ENCODE assay signal across 20 cellular contexts in genomic region chr1:3241236-3241550, GRCh38.
DNase-seq lines count a peak whose midpoint lies in the region; ATAC-seq, FAIRE-seq and TF ChIP-seq lines count a peak whose summit lies in the region.
"Had no signal": no experiment of that assay in that cellular context is flagged by ENCODE, and none has a peak within 500 bp of the region (broad histone marks: within the 10 kb centered on the region; RNA-seq: fewer than 3 reads in every experiment).

No MANE protein-coding gene starts in this region.

- peak overlapping the region; percentile 43 for H3K27ac Mint-ChIP-seq in neural crest cell (ENCODE audit: unreplicated experiment)
- H3K27ac Mint-ChIP-seq: CD4-positive, CD25-positive, alpha-beta regulatory T cell had no signal

- no peak overlapping the region for H3K9ac ChIP-seq in H1 (replicated peaks in 1 of 4; ENCODE audit: extremely low read depth in 1 of 4, low read depth in 3 of 4, low read length in 3 of 4)
- no peak overlapping the region for H3K9ac ChIP-seq in kidney (ENCODE audit: low read length in 2 of 2)

- TF ChIP-seq RAD21 in H1 (IDR thresholded peaks at IDR 0.05 in 1 of 2, conservative IDR thresholded peaks at IDR 0.05 in 1 of 2; ENCODE audit: low read depth in 2 of 2, low read length in 2 of 2), result no peak

- peaks cover 8% of the 10 kb centered on the region for H3K4me1 Mint-ChIP-seq in neural crest cell
- H3K4me1 Mint-ChIP-seq: CD4-positive, CD25-positive, alpha-beta regulatory T cell had no signal

- H3K4me3 ChIP-seq in ascending aorta, result peak overlapping the region in 1 of 2 donors; percentile 39
- H3K4me3 ChIP-seq in H1 (ENCODE audit: extremely low read depth in 1 of 4, insufficient read depth in 2 of 4, low read depth in 3 of 4, low read length in 4 of 4), result no peak overlapping the region
- no peak overlapping the region for H3K4me3 ChIP-seq in thyroid gland (replicated peaks in 1 of 3)
- no peak overlapping the region for H3K4me3 ChIP-seq in kidney (ENCODE audit: low read length in 2 of 2)

- no peak overlapping the region for H4K5ac ChIP-seq in H1 (ENCODE audit: insufficient read length, low read depth, low read length)

- no peaks in the 10 kb centered on the region for H3K9me3 ChIP-seq in ascending aorta
- no peaks in the 10 kb centered on the region for H3K9me3 ChIP-seq in H1 (ENCODE audit: insufficient read depth in 2 of 2, low read depth in 1 of 2, low read length in 1 of 2)
- no peaks in the 10 kb centered on the region for H3K9me3 ChIP-seq in thyroid gland
- H3K9me3 ChIP-seq in kidney (ENCODE audit: control insufficient read depth in 1 of 2, low read length in 2 of 2), result peaks cover 0 to 5% of the 10 kb centered on the region in 2 donors
- H3K9me3 ChIP-seq: BE2C had no signal

- no peak overlapping the region for H2BK20ac ChIP-seq in H1 (ENCODE audit: low read length)

- H3K14ac ChIP-seq in H1 (ENCODE audit: insufficient read length), result no peak overlapping the region

- H4K91ac ChIP-seq in H1 (replicated peaks; ENCODE audit: insufficient read length, low read length), result peak overlapping the region; percentile 74

- intact Hi-C loops in ascending aorta (cut with DNase I) (loop anchor here (5.0 kb wide), 1 partner anchor 44 kb away; no protein-coding TSS in a partner anchor), thyroid gland (cut with DNase I) (loop anchor here (5.0 kb wide), 1 partner anchor 169 kb away; no protein-coding TSS in a partner anchor), kidney (cut with DNase I) (no loop called here)

- H2AK5ac ChIP-seq in H1 (ENCODE audit: low read depth, low read length), result no peak overlapping the region

- TF ChIP-seq CTCF in ascending aorta (IDR thresholded peaks at IDR 0.05), result no peak
- TF ChIP-seq CTCF in H1 (IDR thresholded peaks at IDR 0.05; ENCODE audit: control extremely low read depth in 1 of 3, insufficient read depth in 1 of 3, low read depth in 1 of 3, low read length in 3 of 3), result no peak
- no peak for TF ChIP-seq CTCF in neural crest cell (conservative IDR thresholded peaks at IDR 0.05)
- TF ChIP-seq CTCF in thyroid gland (IDR thresholded peaks at IDR 0.05), result no peak
- no peak for TF ChIP-seq CTCF in kidney (IDR thresholded peaks at IDR 0.05; ENCODE audit: borderline replicate concordance, extremely low read depth, insufficient read depth)

- ATAC-seq in GM18502 (IDR thresholded peaks at IDR 0.05; ENCODE audit: poor library complexity, unreplicated experiment), result no peak

- CTCF ChIA-PET in H1 (lab: Charles Lee; ENCODE audit: partially characterized antibody), result interaction anchor here (0.7 kb wide), 2 partner anchors 55 to 1012 kb away, joined by 3 read pairs; no protein-coding TSS in a partner anchor

- H3K27me3 ChIP-seq in ascending aorta (no peaks in the 10 kb centered on the region), H1 (replicated peaks in 1 of 4; ENCODE audit: control insufficient read depth in 3 of 4, extremely low read depth in 1 of 4, insufficient read depth in 3 of 4, low read length in 3 of 4) (0 out of 7 replicates have a peak, but pooled peaks cover 0 to 3% (median 0%) of the 10 kb centered on the region in 4 experiments), thyroid gland (no peaks in the 10 kb centered on the region)
- H3K27me3 ChIP-seq: BE2C had no signal

- peak overlapping the region; percentile 45; the same call in 1 of the 2 replicates for H4K8ac ChIP-seq in H1 (ENCODE audit: extremely low read depth, insufficient read depth, low read length)

- POLR2A ChIA-PET in H1 (lab: Charles Lee; ENCODE audit: partially characterized antibody), result no interaction called here

- H3K4ac ChIP-seq in H1 (replicated peaks; ENCODE audit: insufficient read length, low read depth, low read length), result peak overlapping the region; percentile 23

- H3K4me3 Mint-ChIP-seq in neural crest cell, result no peak overlapping the region
- H3K4me3 Mint-ChIP-seq: CD4-positive, CD25-positive, alpha-beta regulatory T cell had no signal

- H3K23ac ChIP-seq in H1 (ENCODE audit: insufficient read length), result no peak overlapping the region

- H3K27me3 Mint-ChIP-seq in neural crest cell (ENCODE audit: low read depth), result peaks cover 52% of the 10 kb centered on the region
- H3K27me3 Mint-ChIP-seq: CD4-positive, CD25-positive, alpha-beta regulatory T cell had no signal

- no peak overlapping the region for H2BK120ac ChIP-seq in H1 (replicated peaks; ENCODE audit: low read depth, low read length)

- no peak overlapping the region for H2BK5ac ChIP-seq in H1 (ENCODE audit: low read depth, low read length)

- H4K20me1 ChIP-seq in H1 (replicated peaks in 1 of 2; ENCODE audit: control insufficient read depth in 1 of 2, insufficient read depth in 2 of 2, low read length in 2 of 2), result peaks cover 0 to 2% of the 10 kb centered on the region in 2 experiments

- no peak overlapping the region for H2BK12ac ChIP-seq in H1 (ENCODE audit: low read depth, low read length)

- H3K4me1 ChIP-seq in ascending aorta, result peaks cover 6 to 33% of the 10 kb centered on the region in 2 donors
- H3K4me1 ChIP-seq in H1 (replicated peaks in 1 of 4; ENCODE audit: control insufficient read depth in 3 of 4, insufficient read depth in 4 of 4, low read length in 3 of 4), result peaks cover 0 to 5% (median 0%) of the 10 kb centered on the region in 4 experiments; a peak in 2 of 7 replicates
- H3K4me1 ChIP-seq in thyroid gland, result peaks cover 80 to 85% of the 10 kb centered on the region in 2 donors
- H3K4me1 ChIP-seq in kidney (ENCODE audit: control insufficient read depth in 1 of 2, insufficient read depth in 1 of 2, low read depth in 1 of 2, low read length in 2 of 2), result no peaks in the 10 kb centered on the region
- H3K4me1 ChIP-seq: BE2C had no signal

- no peak overlapping the region for H2BK15ac ChIP-seq in H1 (ENCODE audit: low read length)

- TF ChIP-seq POLR2A in H1 (IDR thresholded peaks at IDR 0.05; ENCODE audit: control extremely low read depth in 1 of 2, low read depth in 2 of 2, low read length in 2 of 2) (no peak), thyroid gland (IDR thresholded peaks at IDR 0.05) (no peak)

- FAIRE-seq in H1 (lab: Jason Lieb, UNC) (no peak), kidney (lab: Jason Lieb, UNC) (no peak)
- FAIRE-seq: RCC 7860 had no signal

- H3K27ac ChIP-seq in ascending aorta, result peak overlapping the region; percentile 83
- no peak overlapping the region for H3K27ac ChIP-seq in H1 (ENCODE audit: low read depth, low read length)
- H3K27ac ChIP-seq in thyroid gland, result peak overlapping the region; percentile 52 to 72 (median 54)
- H3K27ac ChIP-seq in kidney (ENCODE audit: low read depth in 2 of 2, low read length in 2 of 2), result no peak overlapping the region

- H3K79me2 ChIP-seq in H1 (ENCODE audit: control insufficient read depth in 1 of 2, insufficient read depth in 2 of 2, low read length in 2 of 2), result no peaks in the 10 kb centered on the region

- DNase-seq in ascending aorta (ENCODE audit: low spot score in 2 of 2), result no peak
- DNase-seq in H1 (ENCODE audit: low read depth in 1 of 2, low spot score in 2 of 2), result no peak
- no peak for DNase-seq in neural crest cell (ENCODE audit: low read depth, low spot score)
- DNase-seq in thyroid gland, result no peak
- no peak for DNase-seq in T1000 (lab: John Stamatoyannopoulos, UW)
- DNase-seq in NCI-H510A (lab: John Stamatoyannopoulos, UW), result no peak
- no peak for DNase-seq in kidney
- DNase-seq: BE2C; CD4-positive, CD25-positive, alpha-beta regulatory T cell; DMS79; GOT3; Kasumi-1; NCI-H1694; NCI-H2081; NCI-H2171; NCI-H345; NCI-H524 treated with DMSO at 0.1 percent for 48 hours; OCI-M1 had no signal

- H3K36me3 ChIP-seq in ascending aorta (peaks cover 0 to 20% of the 10 kb centered on the region in 2 donors), H1 (ENCODE audit: control insufficient read depth in 2 of 4, insufficient read depth in 4 of 4, low read length in 3 of 4) (no peaks in the 10 kb centered on the region), thyroid gland (no peaks in the 10 kb centered on the region), kidney (ENCODE audit: control insufficient read depth in 1 of 2, insufficient read depth in 2 of 2, low read length in 2 of 2) (no peaks in the 10 kb centered on the region)
- H3K36me3 ChIP-seq: BE2C had no signal

- H3K23me2 ChIP-seq in H1 (ENCODE audit: low read depth, low read length), result no peaks in the 10 kb centered on the region

- H3K4me2 ChIP-seq in H1 (ENCODE audit: insufficient read depth in 1 of 2, low read depth in 2 of 2, low read length in 2 of 2), result no peak overlapping the region; a peak in 1 of 4 replicates

- H3K36me3 Mint-ChIP-seq in neural crest cell (ENCODE audit: low read depth), result peaks cover 3% of the 10 kb centered on the region
- H3K36me3 Mint-ChIP-seq: CD4-positive, CD25-positive, alpha-beta regulatory T cell had no signal

- WGBS in H1 (ENCODE audit: extremely low coverage in 1 of 2, insufficient coverage in 1 of 2, insufficient read length in 1 of 2, insufficient replicate concordance in 2 of 2, low coverage in 1 of 2, low lambda C conversion rate in 2 of 2, missing lambda C conversion rate in 1 of 2), 2 experiments, result 76% methylated on average over 5 of the region's 17 CpGs; no CpG with 5 or more reads in 1 of the 2 experiments
- WGBS in thyroid gland, 2 donors, result 67 to 100% methylated on average over 6 to 7 of the region's 17 CpGs

- no peak overlapping the region for H3K18ac ChIP-seq in H1 (ENCODE audit: extremely low read depth, low read length)

- H3K56ac ChIP-seq in H1 (replicated peaks; ENCODE audit: insufficient read length, low read depth, low read length), result no peak overlapping the region

- no peaks in the 10 kb centered on the region for H3K9me3 Mint-ChIP-seq in neural crest cell
- H3K9me3 Mint-ChIP-seq: CD4-positive, CD25-positive, alpha-beta regulatory T cell had no signal

- H2AFZ ChIP-seq in H1 (ENCODE audit: low read length), result no peak overlapping the region; the same call in 1 of the 2 replicates

- H3K79me1 ChIP-seq in H1 (ENCODE audit: low read depth, low read length), result no peaks in the 10 kb centered on the region

- TF ChIP-seq EP300 in H1 (IDR thresholded peaks at IDR 0.05; ENCODE audit: borderline replicate concordance in 1 of 2, low read depth in 2 of 2, low read length in 2 of 2), result no peak

TF ChIP-seq in H1, 55 proteins besides CTCF, POLR2A, EP300 and RAD21 (continues in another document):
- no peak for TF ChIP-seq POU5F1 (IDR thresholded peaks at IDR 0.05; ENCODE audit: low read depth, low read length)
- no peak for TF ChIP-seq NRF1 (IDR thresholded peaks at IDR 0.05; ENCODE audit: low read depth, low read length)
- no peak for TF ChIP-seq YY1 (IDR thresholded peaks at IDR 0.05; ENCODE audit: low read depth, low read length)
- TF ChIP-seq BCL11A (IDR thresholded peaks at IDR 0.05; ENCODE audit: low read depth in 2 of 2, low read length in 2 of 2), result no peak
- TF ChIP-seq SUZ12 (IDR thresholded peaks at IDR 0.05; ENCODE audit: low read length), result no peak
- TF ChIP-seq SIX5 (IDR thresholded peaks at IDR 0.05; ENCODE audit: low read depth, low read length), result no peak
- TF ChIP-seq EGR1 (IDR thresholded peaks at IDR 0.05; ENCODE audit: borderline replicate concordance, low read depth, low read length), result no peak
- TF ChIP-seq HDAC2 (IDR thresholded peaks at IDR 0.05; ENCODE audit: borderline replicate concordance in 1 of 2, low read depth in 2 of 2, low read length in 2 of 2), result no peak
- no peak for TF ChIP-seq SIN3A (conservative IDR thresholded peaks at IDR 0.05 in 1 of 2, IDR thresholded peaks at IDR 0.05 in 1 of 2; ENCODE audit: low read depth in 1 of 2, low read length in 2 of 2)
- no peak for TF ChIP-seq TAF7 (optimal IDR thresholded peaks at IDR 0.05; ENCODE audit: borderline replicate concordance, low read depth, low read length)

Comparison
In these comparisons a context has a peak if more than half of its experiments do, and no peak if none do; other contexts are left out.
1. H3K27ac ChIP-seq: peak in ascending aorta (2 of 2) and thyroid gland (3 of 3); none in H1 (single experiment) and kidney (0 of 2).